Comparison of ENCODE assay signal across 9 cellular contexts in the genomic region with DNA sequence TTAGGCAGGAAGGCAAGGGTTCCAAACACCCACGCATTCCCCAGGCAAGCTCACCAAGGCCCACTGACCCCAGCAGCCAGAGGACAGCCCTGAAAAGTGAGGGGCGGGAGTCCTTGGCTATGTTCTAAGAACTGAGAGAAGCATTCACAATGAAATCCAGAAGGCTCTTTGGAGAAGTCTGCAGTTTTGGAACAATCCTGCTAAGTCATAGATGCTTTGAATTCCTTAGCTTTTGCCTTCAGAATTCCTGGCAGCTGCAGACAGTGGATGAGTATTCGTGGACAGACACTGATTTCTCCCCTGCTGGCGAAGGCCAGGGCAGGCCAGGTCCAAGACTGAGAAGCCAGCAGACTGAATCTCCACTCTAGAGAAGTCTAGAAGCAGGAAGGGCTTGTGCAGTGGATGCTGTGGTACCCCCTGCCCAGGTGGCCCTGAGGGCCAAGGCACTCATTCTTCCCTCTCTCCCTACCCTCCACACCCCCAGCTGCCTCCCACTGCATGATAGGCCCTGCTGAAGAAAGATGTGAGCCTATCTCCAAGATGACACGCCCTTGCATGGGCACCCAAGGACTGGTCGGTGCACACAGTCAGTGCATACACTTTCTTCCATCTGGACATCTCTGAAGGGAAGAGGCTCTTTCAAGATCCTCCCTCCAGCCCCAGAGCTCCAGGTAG.
DNase-seq lines count a peak whose midpoint lies in the region; ATAC-seq and TF ChIP-seq lines count a peak whose summit lies in the region.
"Had no signal": no experiment of that assay in that cellular context is flagged by ENCODE, and none has a peak within 500 bp of the region (broad histone marks: within the 10 kb centered on the region; RNA-seq: fewer than 3 reads in every experiment).

No MANE protein-coding gene starts in this region.

- peak overlapping the region; percentile 48 for H2AFZ ChIP-seq in ACC112 (ENCODE audit: low read length, unreplicated experiment)

- H3K4me3 ChIP-seq in ACC112 (ENCODE audit: low read depth, low read length): no peak overlapping the region; the same call in 1 of the 2 replicates
- H3K4me3 ChIP-seq: BLaER1 treated with 17β-estradiol and CSF1 and Interleukin-3, amounts not matched to agents 10 nM and 100 nM had no signal

- H3K9me3 Mint-ChIP-seq in mesothelial cell of epicardium: no peaks in the 10 kb centered on the region

- H3K27me3 Mint-ChIP-seq in mesothelial cell of epicardium (ENCODE audit: low read depth): no peaks in the 10 kb centered on the region

- H3K27ac ChIP-seq in ACC112 (ENCODE audit: low read depth, low read length): peak overlapping the region; percentile 86
- H3K27ac ChIP-seq: BLaER1 treated with 17β-estradiol and CSF1 and Interleukin-3, amounts not matched to agents 10 nM and 100 nM had no signal

- no peaks in the 10 kb centered on the region for H3K79me2 ChIP-seq in ACC112 (ENCODE audit: control insufficient read depth, insufficient read depth, low read length, unreplicated experiment)

- peaks cover 46% of the 10 kb centered on the region for H3K4me1 ChIP-seq in ACC112 (ENCODE audit: control insufficient read depth, insufficient read depth, low read length, unreplicated experiment)
- H3K4me1 ChIP-seq: BLaER1 treated with 17β-estradiol and CSF1 and Interleukin-3, amounts not matched to agents 10 nM and 100 nM had no signal

- no peak overlapping the region for H3K4me3 Mint-ChIP-seq in mesothelial cell of epicardium

- no peaks in the 10 kb centered on the region for H3K36me3 ChIP-seq in ACC112 (ENCODE audit: insufficient read depth, low read length)
- H3K36me3 ChIP-seq: BLaER1 treated with 17β-estradiol and CSF1 and Interleukin-3, amounts not matched to agents 10 nM and 100 nM had no signal

- H3K36me3 Mint-ChIP-seq in mesothelial cell of epicardium: no peaks in the 10 kb centered on the region

- DNase-seq in RPMI7951 (ENCODE audit: low read depth) (peak; percentile 80), fibroblast of gingiva (ENCODE audit: low read depth) (peak; percentile 92), mesothelial cell of epicardium (ENCODE audit: low spot score in 2 of 2, unreplicated experiment in 2 of 2) (no peak)

- no peak for TF ChIP-seq CTCF in mesothelial cell of epicardium (IDR thresholded peaks at IDR 0.05; ENCODE audit: unreplicated experiment)

- peaks cover 39% of the 10 kb centered on the region for H3K4me1 Mint-ChIP-seq in mesothelial cell of epicardium

- H3K27ac Mint-ChIP-seq in mesothelial cell of epicardium: peak overlapping the region; percentile 88

- ATAC-seq in HG02981 (IDR thresholded peaks at IDR 0.05; ENCODE audit: unreplicated experiment) (no peak), GM18909 (IDR thresholded peaks at IDR 0.05; ENCODE audit: poor library complexity, unreplicated experiment) (no peak), HG02610 (IDR thresholded peaks at IDR 0.05; ENCODE audit: unreplicated experiment) (no peak), GM19324 (IDR thresholded peaks at IDR 0.05; ENCODE audit: low FRiP score, unreplicated experiment) (no peak)

- H3K27me3 ChIP-seq in ACC112 (ENCODE audit: insufficient read depth, low read length): no peaks in the 10 kb centered on the region
- H3K27me3 ChIP-seq: BLaER1 treated with 17β-estradiol and CSF1 and Interleukin-3, amounts not matched to agents 10 nM and 100 nM had no signal

Comparison
In these comparisons a context has a peak if more than half of its experiments do, and no peak if none do; other contexts are left out.
1. DNase-seq: peak in RPMI7951 (single experiment) and fibroblast of gingiva (single experiment); none in mesothelial cell of epicardium (0 of 2).